10 cellular contexts compared by ENCODE assay signal in the genomic region with DNA sequence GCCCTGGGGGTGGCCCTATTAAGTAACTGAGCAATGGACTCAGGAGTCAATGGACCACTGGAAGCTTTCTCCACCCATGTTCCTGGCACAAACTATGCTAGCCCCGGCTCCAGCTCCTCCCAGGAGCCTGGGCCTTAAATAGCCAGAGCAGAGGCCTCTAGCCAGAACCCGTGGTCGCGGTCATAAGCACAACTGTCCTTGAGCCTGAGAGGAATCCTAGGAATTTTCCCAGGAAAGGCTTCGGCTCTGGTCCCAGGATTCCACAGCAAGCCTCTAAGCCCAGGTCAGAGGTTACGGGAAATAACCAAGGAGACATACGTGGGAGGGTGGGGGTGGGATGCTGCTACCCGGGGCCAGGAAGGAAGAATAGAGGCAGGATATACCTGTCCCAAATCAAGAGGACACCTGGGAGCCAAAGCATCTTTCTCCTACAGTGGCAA. TPM values are rescaled to one million over a fixed set of nuclear protein-coding genes. Genes with fewer than 3 reads are reported as not detected.
DNase-seq lines count a peak whose midpoint lies in the region; ATAC-seq, FAIRE-seq and TF ChIP-seq lines count a peak whose summit lies in the region.
"Had no signal": no experiment of that assay in that cellular context is flagged by ENCODE, and none has a peak within 500 bp of the region (broad histone marks: within the 10 kb centered on the region; RNA-seq: fewer than 3 reads in every experiment).

No MANE protein-coding gene starts in this region.

- H3K79me2 ChIP-seq in endothelial cell of umbilical vein (ENCODE audit: control insufficient read depth, insufficient read depth, low read length), result peaks cover 68% of the 10 kb centered on the region

- no peak overlapping the region for H3K9ac ChIP-seq in endothelial cell of umbilical vein (replicated peaks; ENCODE audit: extremely low read depth, insufficient read depth, low read length)

- WGBS in lung, 2 donors, result 58 to 66% methylated on average over 8 of the region's 8 CpGs

- TF ChIP-seq CTCF in endothelial cell of umbilical vein (IDR thresholded peaks at IDR 0.05; ENCODE audit: extremely low read depth in 1 of 2, insufficient read depth in 1 of 2, low read depth in 1 of 2, low read length in 2 of 2), result no peak
- no peak for TF ChIP-seq CTCF in lung (IDR thresholded peaks at IDR 0.05; ENCODE audit: control extremely low read depth, extremely low read depth)
- TF ChIP-seq CTCF in upper lobe of right lung (IDR thresholded peaks at IDR 0.05), result no peak

- H3K27me3 ChIP-seq in endothelial cell of umbilical vein (ENCODE audit: control insufficient read depth in 2 of 2, insufficient read depth in 2 of 2, low read length in 2 of 2) (no peaks in the 10 kb centered on the region), lung (ENCODE audit: control insufficient read depth, insufficient read depth) (no peaks in the 10 kb centered on the region), upper lobe of right lung (no peaks in the 10 kb centered on the region)
- H3K27me3 ChIP-seq: pancreas had no signal

- no peaks in the 10 kb centered on the region for H4K20me1 ChIP-seq in endothelial cell of umbilical vein (replicated peaks; ENCODE audit: control insufficient read depth, extremely low read depth, insufficient read depth, low read length)

- DNase-seq in LHCN-M2 (ENCODE audit: low read depth) (peak; percentile 69), endothelial cell of umbilical vein (ENCODE audit: low read depth, low spot score) (peak; percentile 19), lung (ENCODE audit: low spot score) (no peak), upper lobe of right lung (no peak), OCI-M2 (lab: John Stamatoyannopoulos, UW; ENCODE audit: unreplicated experiment) (no peak), NCI-H345 treated with DMSO at 0.1 percent for 48 hours (lab: John Stamatoyannopoulos, UW; ENCODE audit: unreplicated experiment) (no peak)
- DNase-seq: NCI-H2029 treated with DMSO at 0.1 percent for 48 hours, pancreas had no signal

- H3K36me3 ChIP-seq in endothelial cell of umbilical vein (ENCODE audit: control insufficient read depth in 2 of 2, extremely low read depth in 1 of 2, insufficient read depth in 2 of 2, low read length in 2 of 2) (no peaks in the 10 kb centered on the region), lung (ENCODE audit: control insufficient read depth in 2 of 2, insufficient read depth in 2 of 2, low read length in 2 of 2) (no peaks in the 10 kb centered on the region), upper lobe of right lung (no peaks in the 10 kb centered on the region)
- H3K36me3 ChIP-seq: pancreas had no signal

- intact Hi-C loops in endothelial cell of umbilical vein (cut with micrococcal nuclease) (no loop called here), upper lobe of right lung (cut with DNase I) (no loop called here)

- no peak overlapping the region for H2AFZ ChIP-seq in endothelial cell of umbilical vein (ENCODE audit: low read depth, low read length)

- H3K9me3 ChIP-seq in endothelial cell of umbilical vein (replicated peaks; ENCODE audit: control insufficient read depth, insufficient read depth, low read length) (no peaks in the 10 kb centered on the region), lung (ENCODE audit: control insufficient read depth in 2 of 2, insufficient read depth in 1 of 2, low read length in 1 of 2) (no peaks in the 10 kb centered on the region), upper lobe of right lung (no peaks in the 10 kb centered on the region)
- H3K9me3 ChIP-seq: pancreas had no signal

- dilution Hi-C loops in endothelial cell of umbilical vein (cut with MboI; ENCODE audit: extremely low pct_ligation_motif_present, low sequenced_read_pairs), result no loop called here

- peaks cover 33% of the 10 kb centered on the region for H3K4me1 ChIP-seq in endothelial cell of umbilical vein (ENCODE audit: control insufficient read depth, extremely low read depth, insufficient read depth, low read length)
- H3K4me1 ChIP-seq in lung (ENCODE audit: control insufficient read depth in 2 of 2, insufficient read depth in 2 of 2, low read length in 2 of 2), result peaks cover 23 to 36% of the 10 kb centered on the region in 2 donors
- H3K4me1 ChIP-seq in upper lobe of right lung, result peaks cover 54% of the 10 kb centered on the region

- H3K4me3 ChIP-seq in endothelial cell of umbilical vein (replicated peaks in 1 of 3; ENCODE audit: insufficient read depth in 1 of 3, low read depth in 1 of 3, low read length in 3 of 3) (no peak overlapping the region), lung (no peak overlapping the region), upper lobe of right lung (no peak overlapping the region)
- H3K4me3 ChIP-seq: pancreas had no signal

- TF ChIP-seq POLR2A in endothelial cell of umbilical vein (IDR thresholded peaks at IDR 0.05; ENCODE audit: low read depth, low read length), result no peak

- POLR2A ChIA-PET in endothelial cell of umbilical vein (lab: Charles Lee), result no interaction called here

- CTCF ChIA-PET in endothelial cell of umbilical vein (lab: Charles Lee), result interaction anchor here (1.2 to 4.1 kb wide), 4 partner anchors 17 to 49 kb away, joined by 3 to 17 read pairs (median 10); a partner anchor contains a TSS

- no TSS peak for BruUV-seq in endothelial cell of umbilical vein (replicated peaks; lab: Mats Ljungman, UMichigan)

- FAIRE-seq in endothelial cell of umbilical vein (lab: Jason Lieb, UNC), result no peak
- FAIRE-seq: pancreas had no signal

- H3K27ac ChIP-seq in endothelial cell of umbilical vein (ENCODE audit: insufficient read depth, low read depth, low read length) (peak overlapping the region; percentile 55), lung (ENCODE audit: low read depth in 1 of 2, low read length in 1 of 2) (peak overlapping the region; percentile 15 to 65), upper lobe of right lung (peak overlapping the region; percentile 51)

- no peak for ATAC-seq in lung (ENCODE audit: insufficient read depth, low FRiP score)
- ATAC-seq in upper lobe of right lung, result peak; percentile 21
- no peak for ATAC-seq in HG03378 (IDR thresholded peaks at IDR 0.05; ENCODE audit: unreplicated experiment)
- ATAC-seq: T-cell had no signal

- no peak overlapping the region for H3K4me2 ChIP-seq in endothelial cell of umbilical vein (ENCODE audit: insufficient read depth, low read length)

- H3K9me1 ChIP-seq in endothelial cell of umbilical vein (replicated peaks; ENCODE audit: control insufficient read depth, extremely low read depth, insufficient read depth, low read length), result no peaks in the 10 kb centered on the region

RNA-seq across cellular contexts. Expression of a gene that starts 5.5 kb away (rescaled TPM):
- total RNA-seq in LHCN-M2 (2014; rRNA removed) (21.3 and 26.2 TPM in 2 replicates), endothelial cell of umbilical vein (77.2 and 82.1 TPM in 2 replicates), lung (10 to 100 TPM; 27.5 to 37.8 TPM), upper lobe of right lung (42.6 TPM)
- 26.2 TPM for polyA plus RNA-seq in LHCN-M2 (2012)
- polyA plus RNA-seq in endothelial cell of umbilical vein (45.3 and 56.6 TPM in 2 replicates), lung (10 to 100 TPM; 12.4 to 16.5 TPM)
- 56.2 and 59.9 TPM in 2 replicates for polyA plus RNA-seq in endothelial cell of umbilical vein (2011; cell fraction: cytosol; rRNA removed)
- polyA plus RNA-seq in endothelial cell of umbilical vein (2011; cell fraction: nucleus; rRNA removed), result 169 and 191 TPM in 2 replicates
- 64.5 and 64.8 TPM in 2 replicates for polyA plus RNA-seq in endothelial cell of umbilical vein (2012)
- polyA minus RNA-seq in endothelial cell of umbilical vein, result 74.2 and 83.0 TPM in 2 replicates
- 8.4 TPM for polyA minus RNA-seq in endothelial cell of umbilical vein (2011; cell fraction: cytosol; rRNA and poly(A)+ RNA removed)
- polyA minus RNA-seq in endothelial cell of umbilical vein (2011; cell fraction: nucleus; rRNA and poly(A)+ RNA removed), result 39.0 and 42.6 TPM in 2 replicates

RNA-seq across cellular contexts. Expression of a gene that starts 24.4 kb away (rescaled TPM):
- total RNA-seq in LHCN-M2 (2014; rRNA removed), result 0.06 TPM in 1 of 2 replicates, not detected in the other
- not detected for polyA plus RNA-seq in LHCN-M2 (2012)
- 0.53 TPM in 1 of 2 replicates, not detected in the other for total RNA-seq in endothelial cell of umbilical vein
- 0.13 and 0.25 TPM in 2 replicates for polyA plus RNA-seq in endothelial cell of umbilical vein
- 0.08 and 0.14 TPM in 2 replicates for polyA plus RNA-seq in endothelial cell of umbilical vein (2011; cell fraction: cytosol; rRNA removed)
- polyA plus RNA-seq in endothelial cell of umbilical vein (2011; cell fraction: nucleus; rRNA removed), result 0.62 and 1.1 TPM in 2 replicates
- polyA plus RNA-seq in endothelial cell of umbilical vein (2012), result 3.4 and 4.1 TPM in 2 replicates
- polyA minus RNA-seq in endothelial cell of umbilical vein, result 0.56 and 1.7 TPM in 2 replicates
- not detected for polyA minus RNA-seq in endothelial cell of umbilical vein (2011; cell fraction: cytosol; rRNA and poly(A)+ RNA removed)
- polyA minus RNA-seq in endothelial cell of umbilical vein (2011; cell fraction: nucleus; rRNA and poly(A)+ RNA removed), result 0.58 TPM in 1 of 2 replicates, not detected in the other
- under 1 TPM; 0.74 to 0.88 TPM for total RNA-seq in lung
- under 1 TPM; 0.55 to 0.61 TPM for polyA plus RNA-seq in lung
- 0.55 TPM for total RNA-seq in upper lobe of right lung

RNA-seq across cellular contexts. Expression of a gene that starts 34.2 kb away (rescaled TPM):
- total RNA-seq in LHCN-M2 (2014; rRNA removed) (4.8 and 7.2 TPM in 2 replicates), endothelial cell of umbilical vein (11.2 and 15.8 TPM in 2 replicates), lung (10 to 100 TPM; 13.1 to 16.5 TPM), upper lobe of right lung (10.5 TPM)
- 3.5 TPM for polyA plus RNA-seq in LHCN-M2 (2012)
- polyA plus RNA-seq in endothelial cell of umbilical vein (2.4 and 3.3 TPM in 2 replicates), lung (1 to 10 TPM; 3.1 to 5.2 TPM)
- polyA plus RNA-seq in endothelial cell of umbilical vein (2011; cell fraction: cytosol; rRNA removed), result 3.5 and 3.6 TPM in 2 replicates
- 7.8 and 12.3 TPM in 2 replicates for polyA plus RNA-seq in endothelial cell of umbilical vein (2011; cell fraction: nucleus; rRNA removed)
- 9.0 and 14.0 TPM in 2 replicates for polyA plus RNA-seq in endothelial cell of umbilical vein (2012)
- polyA minus RNA-seq in endothelial cell of umbilical vein, result 6.5 and 8.9 TPM in 2 replicates
- polyA minus RNA-seq in endothelial cell of umbilical vein (2011; cell fraction: cytosol; rRNA and poly(A)+ RNA removed), result 3.8 TPM
- polyA minus RNA-seq in endothelial cell of umbilical vein (2011; cell fraction: nucleus; rRNA and poly(A)+ RNA removed), result 8.7 and 11.6 TPM in 2 replicates

RNA-seq across cellular contexts. Expression of a gene that starts 41.5 kb away (rescaled TPM):
- total RNA-seq in LHCN-M2 (2014; rRNA removed) (not detected in 2 replicates), endothelial cell of umbilical vein (not detected in 2 replicates), lung (under 1 TPM; 0.14 to 0.98 TPM), upper lobe of right lung (not detected)
- polyA plus RNA-seq in LHCN-M2 (2012), result not detected
- polyA plus RNA-seq in endothelial cell of umbilical vein (not detected in 2 replicates), lung (under 1 TPM; 0.06 to 0.10 TPM)
- 0.01 TPM in 1 of 2 replicates, not detected in the other for polyA plus RNA-seq in endothelial cell of umbilical vein (2011; cell fraction: cytosol; rRNA removed)
- polyA plus RNA-seq in endothelial cell of umbilical vein (2011; cell fraction: nucleus; rRNA removed), result not detected in 2 replicates
- not detected in 2 replicates for polyA plus RNA-seq in endothelial cell of umbilical vein (2012)
- not detected in 2 replicates for polyA minus RNA-seq in endothelial cell of umbilical vein
- not detected for polyA minus RNA-seq in endothelial cell of umbilical vein (2011; cell fraction: cytosol; rRNA and poly(A)+ RNA removed)
- polyA minus RNA-seq in endothelial cell of umbilical vein (2011; cell fraction: nucleus; rRNA and poly(A)+ RNA removed), result not detected in 2 replicates
- total RNA-seq: T-cell had no signal

RNA-seq across cellular contexts. Expression of a gene that starts 58.9 kb away (rescaled TPM):
- total RNA-seq in LHCN-M2 (2014; rRNA removed) (13.3 and 13.4 TPM in 2 replicates), endothelial cell of umbilical vein (20.9 and 21.0 TPM in 2 replicates), lung (10 to 100 TPM in 1 of 2 donors, 1 to 10 TPM in 1; 7.0 to 21.9 TPM), upper lobe of right lung (24.2 TPM)
- 8.5 TPM for polyA plus RNA-seq in LHCN-M2 (2012)
- polyA plus RNA-seq in endothelial cell of umbilical vein (12.8 and 13.0 TPM in 2 replicates), lung (10 to 100 TPM in 1 of 2 donors, 1 to 10 TPM in 1; 7.9 to 15.0 TPM)
- polyA plus RNA-seq in endothelial cell of umbilical vein (2011; cell fraction: cytosol; rRNA removed), result 8.3 and 9.0 TPM in 2 replicates
- 25.4 and 29.9 TPM in 2 replicates for polyA plus RNA-seq in endothelial cell of umbilical vein (2011; cell fraction: nucleus; rRNA removed)
- 6.9 and 11.5 TPM in 2 replicates for polyA plus RNA-seq in endothelial cell of umbilical vein (2012)
- polyA minus RNA-seq in endothelial cell of umbilical vein, result 5.3 and 6.6 TPM in 2 replicates
- 5.3 TPM for polyA minus RNA-seq in endothelial cell of umbilical vein (2011; cell fraction: cytosol; rRNA and poly(A)+ RNA removed)
- 7.0 and 11.0 TPM in 2 replicates for polyA minus RNA-seq in endothelial cell of umbilical vein (2011; cell fraction: nucleus; rRNA and poly(A)+ RNA removed)

Comparison
In these comparisons a context has a peak if more than half of its experiments do, and no peak if none do; other contexts are left out.
1. DNase-seq: peak in LHCN-M2 (single experiment) and endothelial cell of umbilical vein (single experiment); none in lung (single experiment), upper lobe of right lung (single experiment), OCI-M2 (single experiment) and NCI-H345 treated with DMSO at 0.1 percent for 48 hours (single experiment).
2. Peak in every context shown above with its lines, with median percentiles within 50 percentile points of each other: H3K27ac ChIP-seq.